In the genomic region with DNA sequence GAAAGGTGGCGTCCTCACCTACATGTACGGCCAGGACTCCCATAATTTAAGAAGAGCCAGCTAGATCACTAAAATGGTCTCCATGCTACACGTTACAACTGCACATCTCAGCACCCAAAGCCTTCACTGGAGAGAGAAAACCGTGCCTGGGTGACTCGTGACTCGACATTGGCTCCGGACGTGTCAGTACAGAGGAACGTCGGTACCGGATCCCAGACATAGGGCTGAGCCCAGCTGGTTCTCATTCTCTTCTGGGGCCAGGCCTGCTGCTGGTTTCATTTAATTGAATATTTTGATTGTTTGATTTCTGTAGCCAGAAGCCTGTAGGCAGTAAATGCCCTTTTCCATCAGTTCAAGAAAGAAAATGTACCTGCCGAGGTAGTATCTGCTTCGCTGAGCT, we compare ENCODE assay signal across 8 cellular contexts.
DNase-seq lines count a peak whose midpoint lies in the region; ATAC-seq and TF ChIP-seq lines count a peak whose summit lies in the region.

No MANE protein-coding gene starts in this region.

- H3K27me3 Mint-ChIP-seq in GM23338 (ENCODE audit: insufficient read depth, low read depth, poor library complexity) (peaks cover 10% of the 10 kb centered on the region), memory B cell (no peaks in the 10 kb centered on the region)
- no peaks in the 10 kb centered on the region for H3K27me3 Mint-ChIP-seq in activated T-cell treated with anti-CD3 and anti-CD28 coated beads, Interleukin-2, amount 50 U/mL, for 4 hours (ENCODE audit: low read depth)

- no peaks in the 10 kb centered on the region for H3K79me2 ChIP-seq in GM23338 (replicated peaks; ENCODE audit: insufficient read depth)

- H3K27ac ChIP-seq in BLaER1 (peak overlapping the region; percentile 79), GM23338 (ENCODE audit: low read depth) (no peak overlapping the region)

- peaks cover 22% of the 10 kb centered on the region for H3K36me3 Mint-ChIP-seq in GM23338 (ENCODE audit: low read depth)
- no peaks in the 10 kb centered on the region for H3K36me3 Mint-ChIP-seq in activated T-cell treated with anti-CD3 and anti-CD28 coated beads, Interleukin-2, amount 50 U/mL, for 4 hours (ENCODE audit: insufficient read depth)
- H3K36me3 Mint-ChIP-seq in memory B cell = peaks cover 7% of the 10 kb centered on the region

- POLR2A ChIA-PET in HEK293T (lab: Yijun Ruan, JAX) = interaction anchor here (0.9 kb wide), 2 partner anchors 711 to 977 kb away, joined by 3 read pairs; no protein-coding TSS in a partner anchor

- no peaks in the 10 kb centered on the region for H3F3A ChIP-seq in GM23338 (replicated peaks; ENCODE audit: low read depth)

- no peaks in the 10 kb centered on the region for H3K9me2 ChIP-seq in GM23338 (ENCODE audit: insufficient read depth)

- H3K4me2 ChIP-seq in BLaER1 = peak overlapping the region; percentile 62
- H3K4me2 ChIP-seq in GM23338 = 0 out of 2 replicates have a peak overlapping the region, but pooled peaks have one; percentile 49

- H3K36me3 ChIP-seq in BLaER1 = no peaks in the 10 kb centered on the region
- no peaks in the 10 kb centered on the region for H3K36me3 ChIP-seq in GM23338 (ENCODE audit: insufficient read depth)

- H3K4me3 Mint-ChIP-seq in GM23338 = no peak overlapping the region
- no peak overlapping the region for H3K4me3 Mint-ChIP-seq in activated T-cell treated with anti-CD3 and anti-CD28 coated beads, Interleukin-2, amount 50 U/mL, for 4 hours
- H3K4me3 Mint-ChIP-seq in memory B cell = no peak overlapping the region

- no peak overlapping the region; the same call in 1 of the 2 replicates for H3K27ac Mint-ChIP-seq in GM23338
- no peak overlapping the region for H3K27ac Mint-ChIP-seq in memory B cell

- H3K4me1 ChIP-seq in BLaER1 = peaks cover 14% of the 10 kb centered on the region
- no peaks in the 10 kb centered on the region for H3K4me1 ChIP-seq in GM23338 (ENCODE audit: insufficient read depth)

- H3K9me3 ChIP-seq in BLaER1 = peaks cover 26% of the 10 kb centered on the region

- H3K4me1 Mint-ChIP-seq in GM23338 (peaks cover 15% of the 10 kb centered on the region; the same call in 2 of the 3 replicates), memory B cell (peaks cover 2% of the 10 kb centered on the region)
- H3K4me1 Mint-ChIP-seq in activated T-cell treated with anti-CD3 and anti-CD28 coated beads, Interleukin-2, amount 50 U/mL, for 4 hours (ENCODE audit: low read depth) = peaks cover 16% of the 10 kb centered on the region

- H3K9me3 Mint-ChIP-seq in GM23338 = peaks cover 30% of the 10 kb centered on the region
- peaks cover 11% of the 10 kb centered on the region for H3K9me3 Mint-ChIP-seq in activated T-cell treated with anti-CD3 and anti-CD28 coated beads, Interleukin-2, amount 50 U/mL, for 4 hours
- H3K9me3 Mint-ChIP-seq in memory B cell = peaks cover 6% of the 10 kb centered on the region

- H3K27me3 ChIP-seq in BLaER1 = no peaks in the 10 kb centered on the region
- H3K27me3 ChIP-seq in GM23338 (ENCODE audit: insufficient read depth) = no peaks in the 10 kb centered on the region

- ATAC-seq in GM23338 = peak; percentile 70
- peak; percentile 26 to 28 for ATAC-seq in activated T-cell treated with anti-CD3 and anti-CD28 coated beads, Interleukin-2, amount 50 U/mL, for 4 hours
- peak; percentile 15 for ATAC-seq in memory B cell (ENCODE audit: low read depth)

- H4K20me1 ChIP-seq in BLaER1 (no peaks in the 10 kb centered on the region), GM23338 (replicated peaks; ENCODE audit: insufficient read depth) (no peaks in the 10 kb centered on the region)

- DNase-seq in GM23338 (ENCODE audit: low spot score) (peak; percentile 25), memory B cell (ENCODE audit: low spot score in 2 of 2) (peak in 1 of 2 donors; percentile 17), HEK293T (ENCODE audit: extremely low spot score) (no peak), NCI-H2171 treated with DMSO at 0.1 percent for 48 hours (lab: John Stamatoyannopoulos, UW) (no peak), NCI-H2107 treated with DMSO at 0.1 percent for 48 hours (lab: John Stamatoyannopoulos, UW; ENCODE audit: unreplicated experiment) (no peak), activated gamma-delta T cell treated with Interleukin-2 at 50 U/mL for 16 hours (no peak)
- DNase-seq in activated T-cell treated with anti-CD3 and anti-CD28 coated beads, Interleukin-2, amount 50 U/mL, for 4 hours = no peak

- no peak overlapping the region for H3K4me3 ChIP-seq in BLaER1
- no peak overlapping the region for H3K4me3 ChIP-seq in GM23338

- peak overlapping the region; percentile 74 for H3K9ac ChIP-seq in BLaER1

- no peak for TF ChIP-seq CTCF in GM23338 (conservative IDR thresholded peaks at IDR 0.05; ENCODE audit: low read depth in 2 of 2)

- CTCF ChIA-PET in HEK293T (lab: Yijun Ruan, JAX) = interaction anchor here (0.6 to 2.0 kb wide), 24 partner anchors 10 to 1296 kb away, joined by 3 to 10 read pairs (median 4); a partner anchor contains a TSS

- peak overlapping the region; percentile 19; the same call in 1 of the 2 replicates for H2AFZ ChIP-seq in GM23338

TF ChIP-seq in GM23338, 12 proteins besides CTCF, POLR2A, EP300 and RAD21 (continues in another document):
- no peak for TF ChIP-seq EZH2 (IDR thresholded peaks at IDR 0.05; ENCODE audit: low read depth, unreplicated experiment)
- no peak for TF ChIP-seq ZNF331 (CRISPR knock-in tag; IDR thresholded peaks at IDR 0.05; ENCODE audit: low read depth)
- TF ChIP-seq, protein P1, sequence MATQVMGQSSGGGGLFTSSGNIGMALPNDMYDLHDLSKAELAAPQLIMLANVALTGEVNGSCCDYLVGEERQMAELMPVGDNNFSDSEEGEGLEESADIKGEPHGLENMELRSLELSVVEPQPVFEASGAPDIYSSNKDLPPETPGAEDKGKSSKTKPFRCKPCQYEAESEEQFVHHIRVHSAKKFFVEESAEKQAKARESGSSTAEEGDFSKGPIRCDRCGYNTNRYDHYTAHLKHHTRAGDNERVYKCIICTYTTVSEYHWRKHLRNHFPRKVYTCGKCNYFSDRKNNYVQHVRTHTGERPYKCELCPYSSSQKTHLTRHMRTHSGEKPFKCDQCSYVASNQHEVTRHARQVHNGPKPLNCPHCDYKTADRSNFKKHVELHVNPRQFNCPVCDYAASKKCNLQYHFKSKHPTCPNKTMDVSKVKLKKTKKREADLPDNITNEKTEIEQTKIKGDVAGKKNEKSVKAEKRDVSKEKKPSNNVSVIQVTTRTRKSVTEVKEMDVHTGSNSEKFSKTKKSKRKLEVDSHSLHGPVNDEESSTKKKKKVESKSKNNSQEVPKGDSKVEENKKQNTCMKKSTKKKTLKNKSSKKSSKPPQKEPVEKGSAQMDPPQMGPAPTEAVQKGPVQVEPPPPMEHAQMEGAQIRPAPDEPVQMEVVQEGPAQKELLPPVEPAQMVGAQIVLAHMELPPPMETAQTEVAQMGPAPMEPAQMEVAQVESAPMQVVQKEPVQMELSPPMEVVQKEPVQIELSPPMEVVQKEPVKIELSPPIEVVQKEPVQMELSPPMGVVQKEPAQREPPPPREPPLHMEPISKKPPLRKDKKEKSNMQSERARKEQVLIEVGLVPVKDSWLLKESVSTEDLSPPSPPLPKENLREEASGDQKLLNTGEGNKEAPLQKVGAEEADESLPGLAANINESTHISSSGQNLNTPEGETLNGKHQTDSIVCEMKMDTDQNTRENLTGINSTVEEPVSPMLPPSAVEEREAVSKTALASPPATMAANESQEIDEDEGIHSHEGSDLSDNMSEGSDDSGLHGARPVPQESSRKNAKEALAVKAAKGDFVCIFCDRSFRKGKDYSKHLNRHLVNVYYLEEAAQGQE (IDR thresholded peaks at IDR 0.05; ENCODE audit: unreplicated experiment) = no peak
- no peak for TF ChIP-seq POLR2AphosphoS5 (IDR thresholded peaks at IDR 0.05; ENCODE audit: low read depth)

TF ChIP-seq in HEK293T, 16 proteins besides CTCF, POLR2A, EP300 and RAD21:
- TF ChIP-seq TARDBP (IDR thresholded peaks at IDR 0.05) (no peak), CTBP1 (IDR thresholded peaks at IDR 0.05; ENCODE audit: borderline replicate concordance) (no peak)

Comparison
In these comparisons a context has a peak if more than half of its experiments do, and no peak if none do; other contexts are left out.
1. ATAC-seq: peak in every context shown above with its lines; median percentile 70 in GM23338; 27 in activated T-cell treated with anti-CD3 and anti-CD28 coated beads, Interleukin-2, amount 50 U/mL, for 4 hours; 15 in memory B cell.